In the genomic region with DNA sequence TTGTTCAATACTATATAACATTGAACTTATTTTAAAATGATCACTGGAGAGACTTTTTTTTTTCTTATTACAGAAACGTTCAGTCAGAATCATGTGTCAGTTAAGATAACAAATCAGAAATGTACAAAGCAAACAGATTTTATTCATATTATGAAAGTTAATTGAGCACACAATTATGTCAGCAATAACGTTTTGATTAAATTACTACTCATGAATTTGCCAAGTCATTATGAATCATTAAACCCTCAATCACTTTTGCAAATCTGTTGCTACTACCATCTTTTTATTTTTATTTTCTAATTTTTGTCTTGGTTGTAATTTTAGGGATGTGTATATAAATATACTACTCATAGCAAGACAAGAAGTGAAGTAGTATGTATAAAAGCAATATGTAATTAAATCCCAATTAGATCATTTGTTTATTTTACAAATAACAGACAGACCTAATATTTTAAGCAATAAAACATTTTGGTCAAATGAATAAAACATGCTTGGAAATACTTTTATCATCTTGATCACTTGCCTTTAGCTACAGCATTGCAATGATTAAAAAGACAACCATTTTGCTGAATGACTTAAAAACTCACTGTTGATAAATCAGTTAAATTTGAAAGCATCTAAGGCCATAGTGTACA, we compare ENCODE assay signal across 16 cellular contexts.
A peak's percentile ranks its signal among the peaks of the same experiment; 100 is the strongest.
DNase-seq lines count a peak whose midpoint lies in the region; ATAC-seq and TF ChIP-seq lines count a peak whose summit lies in the region.
"Had no signal": no experiment of that assay in that cellular context is flagged by ENCODE, and none has a peak within 500 bp of the region (broad histone marks: within the 10 kb centered on the region; RNA-seq: fewer than 3 reads in every experiment).

No MANE protein-coding gene starts in this region.

- no peak overlapping the region for H3K4me2 ChIP-seq in SK-N-SH
- H3K4me2 ChIP-seq: KMS-11 had no signal

- no peaks in the 10 kb centered on the region for H3K36me3 ChIP-seq in SK-N-SH (replicated peaks in 1 of 2; ENCODE audit: control insufficient read depth in 1 of 2, insufficient read depth in 2 of 2, low read length in 1 of 2)

- peaks cover 25% of the 10 kb centered on the region for H3K4me1 Mint-ChIP-seq in HFFc6 (ENCODE audit: low read depth)
- no peaks in the 10 kb centered on the region for H3K4me1 Mint-ChIP-seq in activated CD4-positive, alpha-beta T cell treated with anti-CD3 and anti-CD28 coated beads, Interleukin-2, amount 10 ng/mL, durations not matched to agents 7 days and 5 days

- H3K9ac ChIP-seq in SK-N-SH = no peak overlapping the region
- H3K9ac ChIP-seq: KMS-11 had no signal

- H3K9me3 Mint-ChIP-seq in HFFc6 = no peaks in the 10 kb centered on the region
- peaks cover 2% of the 10 kb centered on the region for H3K9me3 Mint-ChIP-seq in activated CD4-positive, alpha-beta T cell treated with anti-CD3 and anti-CD28 coated beads, Interleukin-2, amount 10 ng/mL, durations not matched to agents 7 days and 5 days

- TF ChIP-seq CTCF in HFFc6 (IDR thresholded peaks at IDR 0.05) = no peak
- no peak for TF ChIP-seq CTCF in SK-N-SH (IDR thresholded peaks at IDR 0.05)
- no peak for TF ChIP-seq CTCF in fibroblast of mammary gland (conservative IDR thresholded peaks at IDR 0.05; ENCODE audit: control insufficient read depth, insufficient read depth, low read depth, low read length)

- no peaks in the 10 kb centered on the region for H3K36me3 Mint-ChIP-seq in HFFc6 (ENCODE audit: low read depth)
- H3K36me3 Mint-ChIP-seq in activated CD4-positive, alpha-beta T cell treated with anti-CD3 and anti-CD28 coated beads, Interleukin-2, amount 10 ng/mL, durations not matched to agents 7 days and 5 days (ENCODE audit: low read depth) = no peaks in the 10 kb centered on the region

- no peak overlapping the region for H3K4me3 ChIP-seq in SK-N-SH (ENCODE audit: low read depth in 2 of 2, low read length in 1 of 2)
- H3K4me3 ChIP-seq in fibroblast of mammary gland (ENCODE audit: control insufficient read depth, low read depth, low read length) = no peak overlapping the region
- H3K4me3 ChIP-seq: GM12878 had no signal

- H2AFZ ChIP-seq in SK-N-SH (ENCODE audit: low read depth) = no peak overlapping the region

- TF ChIP-seq EP300 in SK-N-SH (IDR thresholded peaks at IDR 0.05; ENCODE audit: borderline replicate concordance in 1 of 2, low read depth in 1 of 2, low read length in 1 of 2) = peak in 1 of 2 experiments; percentile 51; a peak in 1 of 4 replicates

- no peak for TF ChIP-seq RAD21 in SK-N-SH (IDR thresholded peaks at IDR 0.05; ENCODE audit: low read length)

- WGBS in SK-N-SH (ENCODE audit: low lambda C conversion rate) = 4% methylated on average over 2 of the region's 2 CpGs

- H3F3A ChIP-seq in SK-N-SH (replicated peaks; ENCODE audit: insufficient read depth) = no peaks in the 10 kb centered on the region

- CTCF ChIA-PET in SK-N-SH (lab: Yijun Ruan, JAX) = no interaction called here
- CTCF ChIA-PET in activated CD4-positive, alpha-beta T cell treated with anti-CD3 and anti-CD28 coated beads, Interleukin-2, amount 10 ng/mL, durations not matched to agents 7 days and 5 days (lab: Charles Lee) = no interaction called here

- no peak for ATAC-seq in HG03280 (IDR thresholded peaks at IDR 0.05; ENCODE audit: unreplicated experiment)
- ATAC-seq: GM12878, Panc1 had no signal

- 0 out of 2 replicates have a peak overlapping the region, but pooled peaks have one; percentile 21 for H3K27ac Mint-ChIP-seq in HFFc6
- H3K27ac Mint-ChIP-seq in activated CD4-positive, alpha-beta T cell treated with anti-CD3 and anti-CD28 coated beads, Interleukin-2, amount 10 ng/mL, durations not matched to agents 7 days and 5 days = no peak overlapping the region

- H3K27me3 ChIP-seq in SK-N-SH (ENCODE audit: insufficient read depth) = no peaks in the 10 kb centered on the region

- H3K27ac ChIP-seq in SK-N-SH (ENCODE audit: low read depth in 2 of 2, low read length in 1 of 2) = no peak overlapping the region
- H3K27ac ChIP-seq: KMS-11, RWPE1 had no signal

- H3K9me2 ChIP-seq in SK-N-SH = no peaks in the 10 kb centered on the region

- DNase-seq in EH (ENCODE audit: low read depth) (peak; percentile 40), HFFc6 (no peak), SK-N-SH (no peak), fibroblast of mammary gland (ENCODE audit: low read depth) (peak; percentile 14), D341Med (ENCODE audit: low spot score) (no peak)
- DNase-seq in activated CD4-positive, alpha-beta T cell treated with anti-CD3 and anti-CD28 coated beads, Interleukin-2, amount 10 ng/mL, durations not matched to agents 7 days and 5 days = no peak
- DNase-seq: GDM1, NCI-H2029 treated with DMSO at 0.1 percent for 48 hours, NCI-H2227 treated with DMSO at 0.1 percent for 48 hours, NCI-H526 treated with DMSO at 0.1 percent for 48 hours, SHP77 had no signal

- H3K4me3 Mint-ChIP-seq in HFFc6 = no peak overlapping the region
- H3K4me3 Mint-ChIP-seq in activated CD4-positive, alpha-beta T cell treated with anti-CD3 and anti-CD28 coated beads, Interleukin-2, amount 10 ng/mL, durations not matched to agents 7 days and 5 days = no peak overlapping the region

- no peaks in the 10 kb centered on the region for H3K27me3 Mint-ChIP-seq in HFFc6 (ENCODE audit: insufficient read depth)
- no peaks in the 10 kb centered on the region for H3K27me3 Mint-ChIP-seq in activated CD4-positive, alpha-beta T cell treated with anti-CD3 and anti-CD28 coated beads, Interleukin-2, amount 10 ng/mL, durations not matched to agents 7 days and 5 days

- no peaks in the 10 kb centered on the region; a peak in 1 of 4 replicates for H3K4me1 ChIP-seq in SK-N-SH (ENCODE audit: control insufficient read depth in 1 of 2, insufficient read depth in 2 of 2, low read depth in 1 of 2, low read length in 1 of 2)

- H4K20me1 ChIP-seq in SK-N-SH (ENCODE audit: insufficient read depth) = no peaks in the 10 kb centered on the region

- POLR2A ChIA-PET in SK-N-SH (lab: Yijun Ruan, JAX) = no interaction called here
- POLR2A ChIA-PET in activated CD4-positive, alpha-beta T cell treated with anti-CD3 and anti-CD28 coated beads, Interleukin-2, amount 10 ng/mL, durations not matched to agents 7 days and 5 days (lab: Charles Lee) = no interaction called here

- H3K79me2 ChIP-seq in SK-N-SH (ENCODE audit: insufficient read depth) = no peaks in the 10 kb centered on the region

- H3K9me3 ChIP-seq in SK-N-SH = no peaks in the 10 kb centered on the region

TF ChIP-seq in SK-N-SH, 30 proteins besides CTCF, POLR2A, EP300 and RAD21:
- TF ChIP-seq MEF2A (IDR thresholded peaks at IDR 0.05; ENCODE audit: borderline replicate concordance, low read depth) = no peak
- TF ChIP-seq SIN3A (IDR thresholded peaks at IDR 0.05; ENCODE audit: borderline replicate concordance, low read depth, low read length) = no peak
- TF ChIP-seq NFIC (IDR thresholded peaks at IDR 0.05; ENCODE audit: borderline replicate concordance) = no peak
- no peak for TF ChIP-seq JUND (IDR thresholded peaks at IDR 0.05)
- no peak for TF ChIP-seq EZH2phosphoT487 (IDR thresholded peaks at IDR 0.05; ENCODE audit: borderline replicate concordance, low read depth)
- peak; percentile 44; the same call in 1 of the 2 replicates for TF ChIP-seq GATA2 (CRISPR knock-in tag; IDR thresholded peaks at IDR 0.05)

Comparison
In these comparisons a context has a peak if more than half of its experiments do, and no peak if none do; other contexts are left out.
1. DNase-seq: peak in EH (single experiment) and fibroblast of mammary gland (single experiment); none in HFFc6 (single experiment), SK-N-SH (single experiment), D341Med (single experiment) and activated CD4-positive, alpha-beta T cell treated with anti-CD3 and anti-CD28 coated beads, Interleukin-2, amount 10 ng/mL, durations not matched to agents 7 days and 5 days (single experiment).